In genomic region chr5:181217111-181217804, GRCh38 we compare ENCODE assay signal across 8 cellular contexts. TPM values are rescaled to one million over a fixed set of nuclear protein-coding genes. Genes with fewer than 3 reads are reported as not detected.
DNase-seq lines count a peak whose midpoint lies in the region; ATAC-seq and TF ChIP-seq lines count a peak whose summit lies in the region.

No MANE protein-coding gene starts in this region.

- peak overlapping the region; percentile 39 for H3K9ac ChIP-seq in MM.1S (ENCODE audit: low read length)

- no peaks in the 10 kb centered on the region for H3K9me3 Mint-ChIP-seq in activated naive CD4-positive, alpha-beta T cell treated with anti-CD3 and anti-CD28 coated beads, Interleukin-2, amount 50 U/mL, for 24 hours

- in situ Hi-C loops in gastrocnemius medialis (cut with MboI; ENCODE audit: low sequenced_read_pairs in 4 of 4), result no loop called here

- H3K4me1 Mint-ChIP-seq in activated naive CD4-positive, alpha-beta T cell treated with anti-CD3 and anti-CD28 coated beads, Interleukin-2, amount 50 U/mL, for 24 hours, result peaks cover 41% of the 10 kb centered on the region

- H3K4me2 ChIP-seq in MM.1S (ENCODE audit: low read depth, low read length), result peak overlapping the region; percentile 86

- H3K27me3 ChIP-seq in MM.1S (replicated peaks; ENCODE audit: insufficient read depth, low read length) (no peaks in the 10 kb centered on the region; the same call in 1 of the 2 replicates), right atrium auricular region (no peaks in the 10 kb centered on the region), gastrocnemius medialis (no peaks in the 10 kb centered on the region)

- peaks cover 50% of the 10 kb centered on the region for H3F3A ChIP-seq in MM.1S (ENCODE audit: insufficient read depth, low read length)

- H3K36me3 ChIP-seq in MM.1S (replicated peaks; ENCODE audit: insufficient read depth, low read length) (no peaks in the 10 kb centered on the region), right atrium auricular region (no peaks in the 10 kb centered on the region), gastrocnemius medialis (no peaks in the 10 kb centered on the region)

- no peaks in the 10 kb centered on the region for H3K9me2 ChIP-seq in MM.1S (replicated peaks; ENCODE audit: insufficient read depth, low read length)

- peak overlapping the region; percentile 95 for H3K4me3 Mint-ChIP-seq in activated naive CD4-positive, alpha-beta T cell treated with anti-CD3 and anti-CD28 coated beads, Interleukin-2, amount 50 U/mL, for 24 hours

- peak overlapping the region; percentile 92 for H2AFZ ChIP-seq in MM.1S (ENCODE audit: low read length)

- H3K27me3 Mint-ChIP-seq in activated naive CD4-positive, alpha-beta T cell treated with anti-CD3 and anti-CD28 coated beads, Interleukin-2, amount 50 U/mL, for 24 hours, result peaks cover 2% of the 10 kb centered on the region

- H3K9me3 ChIP-seq in MM.1S (replicated peaks; ENCODE audit: insufficient read depth, low read length) (no peaks in the 10 kb centered on the region), right atrium auricular region (no peaks in the 10 kb centered on the region), gastrocnemius medialis (no peaks in the 10 kb centered on the region)

- ATAC-seq in gastrocnemius medialis, result peak in 1 of 2 donors; percentile 18

- TF ChIP-seq POLR2A in gastrocnemius medialis (IDR thresholded peaks at IDR 0.05), result no peak

- H4K20me1 ChIP-seq in MM.1S (ENCODE audit: insufficient read depth, low read length), result no peaks in the 10 kb centered on the region

- H3K4me3 ChIP-seq in MM.1S (ENCODE audit: low read length), result peak overlapping the region; percentile 74
- H3K4me3 ChIP-seq in right atrium auricular region, result peak overlapping the region; percentile 35 to 56
- peak overlapping the region; percentile 54 to 60 (median 58) for H3K4me3 ChIP-seq in gastrocnemius medialis

- H3K4me1 ChIP-seq in MM.1S (ENCODE audit: low read length), result peaks cover 12% of the 10 kb centered on the region; the same call in 1 of the 2 replicates
- H3K4me1 ChIP-seq in right atrium auricular region, result peaks cover 0 to 23% of the 10 kb centered on the region in 2 donors
- peaks cover 22 to 28% of the 10 kb centered on the region in 2 donors for H3K4me1 ChIP-seq in gastrocnemius medialis

- H3K27ac Mint-ChIP-seq in activated naive CD4-positive, alpha-beta T cell treated with anti-CD3 and anti-CD28 coated beads, Interleukin-2, amount 50 U/mL, for 24 hours, result peak overlapping the region; percentile 100

- peak; percentile 60 for DNase-seq in activated CD4-positive, CD25-positive, alpha-beta regulatory T cell treated with anti-CD3 and anti-CD28 coated beads, Interleukin-2, amount 50 U/mL, for 72 hours
- no peak for DNase-seq in activated CD4-positive, CD25-positive, alpha-beta regulatory T cell (lab: John Stamatoyannopoulos, UW)
- peak; percentile 66 for DNase-seq in MM.1S
- DNase-seq in right atrium auricular region (ENCODE audit: low spot score), result no peak
- DNase-seq in gastrocnemius medialis, result peak in 1 of 2 donors; percentile 48
- no peak for DNase-seq in GDM1 (lab: John Stamatoyannopoulos, UW)
- DNase-seq in mesenteric fat pad (ENCODE audit: low spot score), result no peak

- TF ChIP-seq CTCF in MM.1S (IDR thresholded peaks at IDR 0.05; ENCODE audit: low read length) (peak; percentile 35), right atrium auricular region (IDR thresholded peaks at IDR 0.05) (no peak), gastrocnemius medialis (IDR thresholded peaks at IDR 0.05 in 4 of 5, conservative IDR thresholded peaks at IDR 0.05 in 1 of 5) (no peak)

- intact Hi-C loops in gastrocnemius medialis (cut with DNase I; ENCODE audit: low total_unique reads), result loop anchor here (1.0 kb wide), 1 partner anchor 11 kb away; no protein-coding TSS in a partner anchor

- H3K27ac ChIP-seq in MM.1S (ENCODE audit: low read length) (peak overlapping the region; percentile 57; the same call in 1 of the 2 replicates), right atrium auricular region (peak overlapping the region; percentile 70 to 81), gastrocnemius medialis (peak overlapping the region; percentile 65 to 79 (median 76))

- no peaks in the 10 kb centered on the region for H3K79me2 ChIP-seq in MM.1S (ENCODE audit: low read length)

- no peaks in the 10 kb centered on the region for H3K36me3 Mint-ChIP-seq in activated naive CD4-positive, alpha-beta T cell treated with anti-CD3 and anti-CD28 coated beads, Interleukin-2, amount 50 U/mL, for 24 hours

RNA-seq across cellular contexts. Expression of gene TRIM41, which starts 5.8 kb away (rescaled TPM):
- total RNA-seq in right atrium auricular region (10 to 100 TPM; 10.0 to 11.2 TPM), gastrocnemius medialis (10 to 100 TPM; 15.6 to 23.5 (median 21.6) TPM), mesenteric fat pad (22.1 TPM)

RNA-seq across cellular contexts. Expression of gene TRIM7, which starts 12.3 kb away (rescaled TPM):
- 1 to 10 TPM; 4.1 to 7.7 TPM for total RNA-seq in right atrium auricular region
- total RNA-seq in gastrocnemius medialis, result 10 to 100 TPM; 27.9 to 58.4 (median 47.1) TPM
- 3.0 TPM for total RNA-seq in mesenteric fat pad

RNA-seq across cellular contexts. Expression of gene RACK1, which starts 26.4 kb away (rescaled TPM):
- total RNA-seq in right atrium auricular region (1,000 to 10,000 TPM; 1,155 to 1,413 TPM), gastrocnemius medialis (1,000 to 10,000 TPM; 1,697 to 2,187 (median 1,957) TPM), mesenteric fat pad (1,262 TPM)

RNA-seq across cellular contexts. Expression of gene TRIM52, which starts 43.7 kb away (rescaled TPM):
- total RNA-seq in right atrium auricular region (1 to 10 TPM; 4.4 to 9.1 TPM), gastrocnemius medialis (1 to 10 TPM; 1.3 to 4.9 (median 3.4) TPM), mesenteric fat pad (9.5 TPM)

Comparison
In these comparisons a context has a peak if more than half of its experiments do, and no peak if none do; other contexts are left out.
1. DNase-seq: peak in activated CD4-positive, CD25-positive, alpha-beta regulatory T cell treated with anti-CD3 and anti-CD28 coated beads, Interleukin-2, amount 50 U/mL, for 72 hours (single experiment) and MM.1S (single experiment); none in activated CD4-positive, CD25-positive, alpha-beta regulatory T cell (0 of 4), right atrium auricular region (single experiment), GDM1 (single experiment) and mesenteric fat pad (single experiment).
2. Peak in every context shown above with its lines, with median percentiles within 50 percentile points of each other: H3K27ac ChIP-seq and H3K4me3 ChIP-seq.